Comparison of ENCODE assay signal across 1 cellular context in genomic region chr10:132310701-132311337, GRCh38.
TF ChIP-seq lines count a peak whose summit lies in the region.

No MANE protein-coding gene starts in this region.

TF ChIP-seq in HCT116, 20 proteins besides CTCF, POLR2A, EP300 and RAD21 (continued from another document):
- TF ChIP-seq ZBTB33 (IDR thresholded peaks at IDR 0.05; ENCODE audit: extremely low read depth, insufficient replicate concordance, low read length), result no peak
TF ChIP-seq in HCT116: peak in this region for 0.
